12 cellular contexts compared by ENCODE assay signal in genomic region chr14:52844262-52845060, GRCh38. TPM values are rescaled to one million over a fixed set of nuclear protein-coding genes. Genes with fewer than 3 reads are reported as not detected.
DNase-seq lines count a peak whose midpoint lies in the region; ATAC-seq and TF ChIP-seq lines count a peak whose summit lies in the region.
"Had no signal": no experiment of that assay in that cellular context is flagged by ENCODE, and none has a peak within 500 bp of the region (broad histone marks: within the 10 kb centered on the region; RNA-seq: fewer than 3 reads in every experiment).

No MANE protein-coding gene starts in this region.

- H2BK15ac ChIP-seq in IMR-90 (ENCODE audit: low read depth, low read length), result no peak overlapping the region

- 59% methylated on average over 3 of the region's 6 CpGs; no CpG with 5 or more reads in 1 of the 2 experiments for WGBS in IMR-90 (ENCODE audit: extremely low coverage in 2 of 2, insufficient read length in 1 of 2), 2 experiments

- CTCF ChIA-PET in IMR-90 (lab: Yijun Ruan, JAX), result no interaction called here
- CTCF ChIA-PET in CD4-positive, alpha-beta T cell (lab: Charles Lee), result no interaction called here

- no peaks in the 10 kb centered on the region for H3K9me3 ChIP-seq in IMR-90 (ENCODE audit: control insufficient read depth, insufficient read depth, low read length)
- H3K9me3 ChIP-seq in stomach smooth muscle (ENCODE audit: control insufficient read depth in 2 of 2, low read length in 2 of 2), result no peaks in the 10 kb centered on the region
- H3K9me3 ChIP-seq in CD4-positive, alpha-beta T cell (ENCODE audit: control insufficient read depth, low read length), result no peaks in the 10 kb centered on the region
- H3K9me3 ChIP-seq: SJSA1 had no signal

- no peak overlapping the region for H3K27ac Mint-ChIP-seq in immature natural killer cell
- no peak overlapping the region for H3K27ac Mint-ChIP-seq in CD4-positive, alpha-beta T cell
- H3K27ac Mint-ChIP-seq: activated CD4-positive, alpha-beta memory T cell treated with anti-CD3 and anti-CD28 coated beads, Interleukin-2, amount 10 ng/mL, durations not matched to agents 7 days and 5 days had no signal

- H3K4me1 Mint-ChIP-seq in immature natural killer cell, result no peaks in the 10 kb centered on the region
- no peaks in the 10 kb centered on the region for H3K4me1 Mint-ChIP-seq in CD4-positive, alpha-beta T cell (ENCODE audit: low read depth)
- H3K4me1 Mint-ChIP-seq: activated CD4-positive, alpha-beta memory T cell treated with anti-CD3 and anti-CD28 coated beads, Interleukin-2, amount 10 ng/mL, durations not matched to agents 7 days and 5 days had no signal

- no peak overlapping the region for H2AK5ac ChIP-seq in IMR-90 (ENCODE audit: low read depth, low read length)

- H3K9me3 Mint-ChIP-seq in immature natural killer cell, result no peaks in the 10 kb centered on the region
- no peaks in the 10 kb centered on the region for H3K9me3 Mint-ChIP-seq in CD4-positive, alpha-beta T cell
- H3K9me3 Mint-ChIP-seq: activated CD4-positive, alpha-beta memory T cell treated with anti-CD3 and anti-CD28 coated beads, Interleukin-2, amount 10 ng/mL, durations not matched to agents 7 days and 5 days had no signal

- H4K91ac ChIP-seq in IMR-90 (ENCODE audit: insufficient read depth, low read depth, low read length), result no peak overlapping the region; the same call in 1 of the 2 replicates

- H3K14ac ChIP-seq in IMR-90 (replicated peaks; ENCODE audit: low read depth, low read length), result no peak overlapping the region

- H3K18ac ChIP-seq in IMR-90 (ENCODE audit: low read depth, low read length), result peak overlapping the region; percentile 34; the same call in 1 of the 2 replicates

- intact Hi-C loops in IMR-90 (cut with micrococcal nuclease), result no loop called here
- intact Hi-C loops in CD4-positive, alpha-beta T cell (cut with DNase I, micrococcal nuclease), result no loop called here

- H3K9ac ChIP-seq in IMR-90 (ENCODE audit: low read depth, low read length), result no peak overlapping the region
- H3K9ac ChIP-seq in stomach smooth muscle (ENCODE audit: low read length in 2 of 2), result peak overlapping the region in 1 of 2 donors; percentile 1

- peaks cover 0 to 4% of the 10 kb centered on the region in 2 experiments; a peak in 1 of 4 replicates for H3K79me1 ChIP-seq in IMR-90 (ENCODE audit: low read depth in 1 of 2, low read length in 2 of 2)

- no peak overlapping the region for H3K27ac ChIP-seq in IMR-90 (ENCODE audit: insufficient read depth, low read length)
- H3K27ac ChIP-seq in stomach smooth muscle (ENCODE audit: low read length), result peak overlapping the region; percentile 8
- H3K27ac ChIP-seq in CD4-positive, alpha-beta T cell (ENCODE audit: low read depth, low read length), result no peak overlapping the region
- H3K27ac ChIP-seq: SJSA1 had no signal

- H3K27me3 ChIP-seq in IMR-90 (ENCODE audit: control insufficient read depth, insufficient read depth, low read length), result no peaks in the 10 kb centered on the region
- H3K27me3 ChIP-seq in stomach smooth muscle (ENCODE audit: control insufficient read depth in 1 of 2, insufficient read depth in 2 of 2, low read length in 2 of 2), result no peaks in the 10 kb centered on the region
- no peaks in the 10 kb centered on the region for H3K27me3 ChIP-seq in CD4-positive, alpha-beta T cell (ENCODE audit: control insufficient read depth, insufficient read depth, low read length)
- H3K27me3 ChIP-seq: SJSA1 had no signal

- peak overlapping the region; percentile 59 for H2AFZ ChIP-seq in IMR-90 (replicated peaks; ENCODE audit: low read length, poor library complexity)

- no peak overlapping the region for H3K4me3 ChIP-seq in IMR-90 (ENCODE audit: insufficient read depth, low read depth, low read length)
- H3K4me3 ChIP-seq in stomach smooth muscle (ENCODE audit: low read length in 2 of 2), result peak overlapping the region in 1 of 2 donors; percentile 40
- H3K4me3 ChIP-seq: SJSA1 had no signal

- H3K36me3 ChIP-seq in IMR-90 (ENCODE audit: control insufficient read depth, insufficient read depth, low read length) (no peaks in the 10 kb centered on the region), stomach smooth muscle (ENCODE audit: control insufficient read depth in 2 of 2, insufficient read depth in 2 of 2, low read length in 2 of 2) (no peaks in the 10 kb centered on the region)
- H3K36me3 ChIP-seq: SJSA1 had no signal

- no peak overlapping the region for H2BK5ac ChIP-seq in IMR-90 (ENCODE audit: low read depth, low read length, poor library complexity, severe bottlenecking)

- no peak overlapping the region for H3K23ac ChIP-seq in IMR-90 (ENCODE audit: low read depth, low read length)

- H3K36me3 Mint-ChIP-seq in immature natural killer cell, result no peaks in the 10 kb centered on the region
- H3K36me3 Mint-ChIP-seq in CD4-positive, alpha-beta T cell (ENCODE audit: low read depth), result no peaks in the 10 kb centered on the region

- dilution Hi-C loops in IMR-90 (cut with HindIII; ENCODE audit: low sequenced_read_pairs, unreplicated experiment), result no loop called here

- POLR2A ChIA-PET in IMR-90 (lab: Charles Lee; ENCODE audit: unreplicated experiment), result no interaction called here
- POLR2A ChIA-PET in CD4-positive, alpha-beta T cell (lab: Charles Lee), result no interaction called here

- H4K20me1 ChIP-seq in IMR-90 (ENCODE audit: insufficient read depth, low read length), result no peaks in the 10 kb centered on the region

- no peak overlapping the region for H2AK9ac ChIP-seq in IMR-90 (replicated peaks; ENCODE audit: low read depth, low read length, poor library complexity)

- no TSS peak for BruUV-seq in IMR-90 (replicated peaks; lab: Mats Ljungman, UMichigan)

- H2BK20ac ChIP-seq in IMR-90 (ENCODE audit: low read depth, low read length), result no peak overlapping the region

- no peak for TF ChIP-seq POLR2A in IMR-90 (IDR thresholded peaks at IDR 0.05; ENCODE audit: low read depth, low read length)

- H3K27me3 Mint-ChIP-seq in immature natural killer cell (ENCODE audit: low read depth in 3 of 3), result peaks cover 0 to 7% (median 5%) of the 10 kb centered on the region in 3 donors
- no peaks in the 10 kb centered on the region for H3K27me3 Mint-ChIP-seq in CD4-positive, alpha-beta T cell
- H3K27me3 Mint-ChIP-seq: activated CD4-positive, alpha-beta memory T cell treated with anti-CD3 and anti-CD28 coated beads, Interleukin-2, amount 10 ng/mL, durations not matched to agents 7 days and 5 days had no signal

- DNase-seq in IMR-90 (no peak), dermis blood vessel endothelial cell (peak; percentile 45), lung microvascular endothelial cell (ENCODE audit: low read depth in 2 of 2) (peak; percentile 22 to 39), immature natural killer cell (no peak), GM19240 (ENCODE audit: insufficient read length, low spot score) (no peak)
- no peak for DNase-seq in CD4-positive, alpha-beta T cell
- DNase-seq: activated CD4-positive, alpha-beta memory T cell treated with anti-CD3 and anti-CD28 coated beads, Interleukin-2, amount 10 ng/mL, durations not matched to agents 7 days and 5 days; erythroblast; NCI-H2171 had no signal

- peaks cover 2% of the 10 kb centered on the region; the same call in 1 of the 2 replicates for H3K4me1 ChIP-seq in IMR-90 (ENCODE audit: control insufficient read depth, insufficient read depth, low read length)
- peaks cover 7% of the 10 kb centered on the region for H3K4me1 ChIP-seq in stomach smooth muscle (ENCODE audit: control insufficient read depth, insufficient read depth, low read length)

- H2BK120ac ChIP-seq in IMR-90 (ENCODE audit: low read depth, low read length), result peak overlapping the region; percentile 19; the same call in 1 of the 2 replicates

- H4K5ac ChIP-seq in IMR-90 (ENCODE audit: low read depth, low read length), result no peak overlapping the region

- H3K9me1 ChIP-seq in IMR-90 (ENCODE audit: insufficient read depth, low read length), result peaks cover 10% of the 10 kb centered on the region

- H4K8ac ChIP-seq in IMR-90 (ENCODE audit: low read depth in 2 of 2, low read length in 2 of 2), result peak overlapping the region in 1 of 2 experiments; percentile 60; a peak in 2 of 4 replicates

- no peak overlapping the region for H3K56ac ChIP-seq in IMR-90 (ENCODE audit: extremely low read depth, insufficient read depth, low read length)

- no peak overlapping the region for H3K4me2 ChIP-seq in IMR-90 (ENCODE audit: low read depth, low read length)

- no peak overlapping the region for H3K4ac ChIP-seq in IMR-90 (ENCODE audit: low read depth, low read length)

- no peak for TF ChIP-seq CTCF in IMR-90 (conservative IDR thresholded peaks at IDR 0.05; ENCODE audit: low read depth, low read length)
- TF ChIP-seq CTCF in CD4-positive, alpha-beta T cell (IDR thresholded peaks at IDR 0.05), result no peak

- TF ChIP-seq RAD21 in IMR-90 (IDR thresholded peaks at IDR 0.05; ENCODE audit: low read length), result no peak

- no peak overlapping the region for H3K4me3 Mint-ChIP-seq in immature natural killer cell
- H3K4me3 Mint-ChIP-seq in CD4-positive, alpha-beta T cell, result no peak overlapping the region
- H3K4me3 Mint-ChIP-seq: activated CD4-positive, alpha-beta memory T cell treated with anti-CD3 and anti-CD28 coated beads, Interleukin-2, amount 10 ng/mL, durations not matched to agents 7 days and 5 days had no signal

- in situ Hi-C loops in IMR-90 (cut with MboI; ENCODE audit: low sequenced_read_pairs), result no loop called here

- ATAC-seq in IMR-90 (ENCODE audit: low read depth) (no peak), GM18502 (IDR thresholded peaks at IDR 0.05; ENCODE audit: poor library complexity, unreplicated experiment) (no peak)
- ATAC-seq in CD4-positive, alpha-beta T cell (ENCODE audit: poor library complexity), result no peak

TF ChIP-seq in IMR-90, 13 proteins besides CTCF, POLR2A, EP300 and RAD21 (continues in another document):
- no peak for TF ChIP-seq ELK1 (IDR thresholded peaks at IDR 0.05; ENCODE audit: borderline replicate concordance, low read depth, low read length)
- TF ChIP-seq NFE2L2 (IDR thresholded peaks at IDR 0.05; ENCODE audit: low read depth, low read length), result no peak
- no peak for TF ChIP-seq MXI1 (IDR thresholded peaks at IDR 0.05; ENCODE audit: borderline replicate concordance, low read depth, low read length)

RNA-seq across cellular contexts. Expression of gene GNPNAT1, which starts 53.1 kb away (rescaled TPM):
- total RNA-seq in IMR-90 (2012; rRNA removed) (19.4 and 43.9 TPM in 2 replicates), dermis blood vessel endothelial cell (23.8 and 33.8 TPM in 2 replicates), lung microvascular endothelial cell (20.0 and 22.6 TPM in 2 replicates)
- polyA plus RNA-seq in IMR-90 (2012; rRNA removed) (22.6 and 30.5 TPM in 2 replicates), immature natural killer cell (10 to 100 TPM in 1 of 3 donors, 1 to 10 TPM in 2; 2.4 to 11.2 (median 6.5) TPM)
- polyA plus RNA-seq in IMR-90 (2012; cell fraction: cytosol; rRNA removed), result 16.7 and 17.6 TPM in 2 replicates
- polyA plus RNA-seq in IMR-90 (2012; cell fraction: nucleus; rRNA removed; ENCODE audit: low replicate concordance), result 5.9 and 10.6 TPM in 2 replicates
- 1 to 10 TPM; 3.8 to 4.6 TPM for total RNA-seq in CD4-positive, alpha-beta T cell

Comparison
In these comparisons a context has a peak if more than half of its experiments do, and no peak if none do; other contexts are left out.
1. DNase-seq: peak in dermis blood vessel endothelial cell (single experiment) and lung microvascular endothelial cell (2 of 2); none in IMR-90 (single experiment), immature natural killer cell (0 of 3), GM19240 (single experiment) and CD4-positive, alpha-beta T cell (0 of 10).